Comparison of ENCODE assay signal across 16 cellular contexts in genomic region chr18:35334821-35335220, GRCh38.
DNase-seq lines count a peak whose midpoint lies in the region; FAIRE-seq and TF ChIP-seq lines count a peak whose summit lies in the region.
"Had no signal": no experiment of that assay in that cellular context is flagged by ENCODE, and none has a peak within 500 bp of the region (broad histone marks: within the 10 kb centered on the region; RNA-seq: fewer than 3 reads in every experiment).

No MANE protein-coding gene starts in this region.

- in situ Hi-C loops in KBM-7 (cut with MboI; ENCODE audit: low pct_unique_long_range_greater_than_20kb, low sequenced_read_pairs): no loop called here

- no peak overlapping the region for H3K4me3 Mint-ChIP-seq in nephron progenitor cell
- H3K4me3 Mint-ChIP-seq: stimulated activated effector memory CD8-positive, alpha-beta T cell treated with anti-CD3 and anti-CD28 coated beads, Interleukin-12 subunit alpha, Interleukin-12 subunit beta, amount 100 ng/mL, for 72 hours had no signal

- peak overlapping the region; percentile 51 for H3K27ac ChIP-seq in epithelial cell of prostate
- H3K27ac ChIP-seq: C4-2B, coronary artery had no signal

- H3K9me3 Mint-ChIP-seq in nephron progenitor cell: no peaks in the 10 kb centered on the region
- H3K9me3 Mint-ChIP-seq: stimulated activated effector memory CD8-positive, alpha-beta T cell treated with anti-CD3 and anti-CD28 coated beads, Interleukin-12 subunit alpha, Interleukin-12 subunit beta, amount 100 ng/mL, for 72 hours had no signal

- no peaks in the 10 kb centered on the region for H3K4me1 Mint-ChIP-seq in nephron progenitor cell

- H3K36me3 Mint-ChIP-seq in nephron progenitor cell (ENCODE audit: low read depth): no peaks in the 10 kb centered on the region
- H3K36me3 Mint-ChIP-seq: stimulated activated effector memory CD8-positive, alpha-beta T cell treated with anti-CD3 and anti-CD28 coated beads, Interleukin-12 subunit alpha, Interleukin-12 subunit beta, amount 100 ng/mL, for 72 hours had no signal

- FAIRE-seq in RCC 7860 (lab: Jason Lieb, UNC): no peak

- DNase-seq in ELR (ENCODE audit: low read depth): peak; percentile 49
- peak; percentile 9 for DNase-seq in RCC 7860 (ENCODE audit: low spot score)
- DNase-seq in epithelial cell of prostate (ENCODE audit: low read depth, low spot score): peak; percentile 56
- DNase-seq in nephron progenitor cell: no peak
- DNase-seq in middle frontal gyrus (ENCODE audit: extremely low spot score, low spot score): no peak
- DNase-seq in KBM-7: no peak
- DNase-seq in D341Med (ENCODE audit: low spot score): no peak
- DNase-seq: activated CD4-positive, alpha-beta T cell treated with anti-CD3 and anti-CD28 coated beads, Interleukin-2, amount 50 U/mL, for 1 hour; DMS79; left colon; NCI-H1048; NCI-H2081; NCI-H69 had no signal

- H3K27me3 Mint-ChIP-seq in nephron progenitor cell (ENCODE audit: low read depth, poor library complexity): no peaks in the 10 kb centered on the region

- peak overlapping the region; percentile 81 for H3K27ac Mint-ChIP-seq in nephron progenitor cell
- H3K27ac Mint-ChIP-seq: stimulated activated effector memory CD8-positive, alpha-beta T cell treated with anti-CD3 and anti-CD28 coated beads, Interleukin-12 subunit alpha, Interleukin-12 subunit beta, amount 100 ng/mL, for 72 hours had no signal

- TF ChIP-seq CTCF in nephron progenitor cell (IDR thresholded peaks at IDR 0.05): no peak

Comparison
In these comparisons a context has a peak if more than half of its experiments do, and no peak if none do; other contexts are left out.
1. DNase-seq: peak in ELR (single experiment), RCC 7860 (single experiment) and epithelial cell of prostate (single experiment); none in nephron progenitor cell (single experiment), middle frontal gyrus (single experiment), KBM-7 (single experiment) and D341Med (single experiment).